In genomic region chr1:152458384-152459185, GRCh38 we compare ENCODE assay signal across 8 cellular contexts. TPM values are rescaled to one million over a fixed set of nuclear protein-coding genes. Genes with fewer than 3 reads are reported as not detected.
DNase-seq lines count a peak whose midpoint lies in the region; ATAC-seq and TF ChIP-seq lines count a peak whose summit lies in the region.

No MANE protein-coding gene starts in this region.

- no peaks in the 10 kb centered on the region for H3K36me3 ChIP-seq in RWPE2 (ENCODE audit: low read depth)
- H3K36me3 ChIP-seq in ovary = no peaks in the 10 kb centered on the region
- no peaks in the 10 kb centered on the region for H3K36me3 ChIP-seq in thoracic aorta

- H3K4me3 ChIP-seq in RWPE2 (ENCODE audit: severe bottlenecking) = no peak overlapping the region
- no peak overlapping the region for H3K4me3 ChIP-seq in ovary
- no peak overlapping the region for H3K4me3 ChIP-seq in thoracic aorta

- no peaks in the 10 kb centered on the region for H3K4me1 ChIP-seq in RWPE2 (ENCODE audit: insufficient read depth, poor library complexity, severe bottlenecking)
- H3K4me1 ChIP-seq in foreskin keratinocyte = no peaks in the 10 kb centered on the region
- no peaks in the 10 kb centered on the region for H3K4me1 ChIP-seq in ovary (ENCODE audit: insufficient read depth)
- H3K4me1 ChIP-seq in thoracic aorta (ENCODE audit: control insufficient read depth in 1 of 2, low read depth in 2 of 2) = peaks cover 0 to 12% of the 10 kb centered on the region in 2 donors

- H3K9me3 ChIP-seq in RWPE2 (ENCODE audit: severe bottlenecking) = no peaks in the 10 kb centered on the region
- no peaks in the 10 kb centered on the region for H3K9me3 ChIP-seq in ovary
- no peaks in the 10 kb centered on the region for H3K9me3 ChIP-seq in thoracic aorta

- no peak overlapping the region for H3K27ac Mint-ChIP-seq in activated T-helper 1 cell treated with anti-CD3 and anti-CD28 coated beads, Interleukin-12 subunit alpha, Interleukin-12 subunit beta, Interleukin-2, Interleukin-4 antibody, amounts not matched to agents 30 ng/mL and 10 ng/mL and 1 ng/mL, durations not matched to agents 14 hours and 24 hours and 36 hours

- H3K36me3 Mint-ChIP-seq in activated T-helper 1 cell treated with anti-CD3 and anti-CD28 coated beads, Interleukin-12 subunit alpha, Interleukin-12 subunit beta, Interleukin-2, Interleukin-4 antibody, amounts not matched to agents 30 ng/mL and 10 ng/mL and 1 ng/mL, durations not matched to agents 14 hours and 24 hours and 36 hours (ENCODE audit: low read depth) = no peaks in the 10 kb centered on the region

- TF ChIP-seq CTCF in RWPE2 (IDR thresholded peaks at IDR 0.05; ENCODE audit: poor library complexity, severe bottlenecking) (peak; percentile 92), foreskin keratinocyte (conservative IDR thresholded peaks at IDR 0.05) (peak; percentile 95), ovary (IDR thresholded peaks at IDR 0.05) (peak in 2 of 3 donors; percentile 52 to 63), thoracic aorta (IDR thresholded peaks at IDR 0.05) (peak; percentile 83)

- H3K4me1 Mint-ChIP-seq in activated T-helper 1 cell treated with anti-CD3 and anti-CD28 coated beads, Interleukin-12 subunit alpha, Interleukin-12 subunit beta, Interleukin-2, Interleukin-4 antibody, amounts not matched to agents 30 ng/mL and 10 ng/mL and 1 ng/mL, durations not matched to agents 14 hours and 24 hours and 36 hours (ENCODE audit: low read depth) = peaks cover 32% of the 10 kb centered on the region

- no peaks in the 10 kb centered on the region for H3K9me3 Mint-ChIP-seq in activated T-helper 1 cell treated with anti-CD3 and anti-CD28 coated beads, Interleukin-12 subunit alpha, Interleukin-12 subunit beta, Interleukin-2, Interleukin-4 antibody, amounts not matched to agents 30 ng/mL and 10 ng/mL and 1 ng/mL, durations not matched to agents 14 hours and 24 hours and 36 hours

- H3K27me3 ChIP-seq in RWPE2 (ENCODE audit: insufficient read depth, poor library complexity, severe bottlenecking) (no peaks in the 10 kb centered on the region), foreskin keratinocyte (no peaks in the 10 kb centered on the region), ovary (no peaks in the 10 kb centered on the region), thoracic aorta (replicated peaks; ENCODE audit: insufficient read depth) (no peaks in the 10 kb centered on the region)

- TF ChIP-seq POLR2A in ovary (IDR thresholded peaks at IDR 0.05) = no peak

- TF ChIP-seq EP300 in Ishikawa (IDR thresholded peaks at IDR 0.05; ENCODE audit: borderline replicate concordance) = no peak
- no peak for TF ChIP-seq EP300 in ovary (IDR thresholded peaks at IDR 0.05)

- H3K4me3 Mint-ChIP-seq in activated T-helper 1 cell treated with anti-CD3 and anti-CD28 coated beads, Interleukin-12 subunit alpha, Interleukin-12 subunit beta, Interleukin-2, Interleukin-4 antibody, amounts not matched to agents 30 ng/mL and 10 ng/mL and 1 ng/mL, durations not matched to agents 14 hours and 24 hours and 36 hours = no peak overlapping the region

- H3K27ac ChIP-seq in RWPE2 (ENCODE audit: poor library complexity, severe bottlenecking) (no peak overlapping the region), foreskin keratinocyte (no peak overlapping the region), ovary (no peak overlapping the region), thoracic aorta (no peak overlapping the region)

- whole genome bisulfite sequencing in ovary, 3 donors = 25 to 31% (median 31%) methylated on average over 11 of the region's 11 CpGs

- intact Hi-C loops in activated T-helper 1 cell treated with anti-CD3 and anti-CD28 coated beads, Interleukin-12 subunit alpha, Interleukin-12 subunit beta, Interleukin-2, Interleukin-4 antibody, amounts not matched to agents 30 ng/mL and 10 ng/mL and 1 ng/mL, durations not matched to agents 14 hours and 24 hours and 36 hours (cut with micrococcal nuclease) = loop anchor here (1.0 to 2.0 kb wide), 7 partner anchors 17 to 406 kb away; no protein-coding TSS in a partner anchor
- intact Hi-C loops in ovary (cut with DNase I) = loop anchor here in 3 of 4 donors (5.0 kb wide), 1 partner anchor 406 kb away; no protein-coding TSS in a partner anchor

- peaks cover 14% of the 10 kb centered on the region for H3K27me3 Mint-ChIP-seq in activated T-helper 1 cell treated with anti-CD3 and anti-CD28 coated beads, Interleukin-12 subunit alpha, Interleukin-12 subunit beta, Interleukin-2, Interleukin-4 antibody, amounts not matched to agents 30 ng/mL and 10 ng/mL and 1 ng/mL, durations not matched to agents 14 hours and 24 hours and 36 hours (ENCODE audit: insufficient read depth)

- DNase-seq in GM03348 (ENCODE audit: low spot score) (peak; percentile 84), RWPE2 (ENCODE audit: low spot score) (no peak), foreskin keratinocyte (peak in 1 of 2 donors; percentile 64), ovary (peak; percentile 29 to 70 (median 66)), thoracic aorta (ENCODE audit: low spot score) (peak; percentile 43)
- DNase-seq in activated T-helper 1 cell treated with anti-CD3 and anti-CD28 coated beads, Interleukin-12 subunit alpha, Interleukin-12 subunit beta, Interleukin-2, Interleukin-4 antibody, amounts not matched to agents 30 ng/mL and 10 ng/mL and 1 ng/mL, durations not matched to agents 14 hours and 24 hours and 36 hours (ENCODE audit: low spot score) = peak; percentile 65

- ATAC-seq in RWPE2 (ENCODE audit: low read depth) (peak; percentile 68), foreskin keratinocyte (peak; percentile 21), thoracic aorta (ENCODE audit: insufficient number of reproducible peaks, low FRiP score, low read depth) (peak; percentile 92), HG02678 (IDR thresholded peaks at IDR 0.05; ENCODE audit: unreplicated experiment) (no peak)

- TF ChIP-seq RAD21 in Ishikawa (IDR thresholded peaks at IDR 0.05; ENCODE audit: low read depth) = peak; percentile 86

TF ChIP-seq in Ishikawa, 13 proteins besides CTCF, POLR2A, EP300 and RAD21:
- TF ChIP-seq FOXM1 (IDR thresholded peaks at IDR 0.05; ENCODE audit: borderline replicate concordance, low read depth) (no peak), CREB1 (IDR thresholded peaks at IDR 0.05; ENCODE audit: low read depth) (no peak), TEAD4 (IDR thresholded peaks at IDR 0.05) (no peak), TCF12 (IDR thresholded peaks at IDR 0.05; ENCODE audit: low read depth) (no peak), YY1 (IDR thresholded peaks at IDR 0.05; ENCODE audit: low read depth) (peak; percentile 47; the same call in 1 of the 2 replicates), REST (IDR thresholded peaks at IDR 0.05; ENCODE audit: low read depth) (no peak), TAF1 (IDR thresholded peaks at IDR 0.05; ENCODE audit: low read depth) (no peak), ZBTB7A (IDR thresholded peaks at IDR 0.05; ENCODE audit: low read depth) (no peak)

RNA-seq across cellular contexts. Expression of gene CRNN, which starts 44.5 kb away (rescaled TPM):
- total RNA-seq in activated T-helper 1 cell treated with anti-CD3 and anti-CD28 coated beads, Interleukin-12 subunit alpha, Interleukin-12 subunit beta, Interleukin-2, Interleukin-4 antibody, amounts not matched to agents 30 ng/mL and 10 ng/mL and 1 ng/mL, durations not matched to agents 14 hours and 24 hours and 36 hours = not detected in 2 replicates
- total RNA-seq in foreskin keratinocyte (not detected in 2 replicates), ovary (under 1 TPM in 1 of 7 donors, not detected in 6; 0.46 TPM), thoracic aorta (not detected)
- polyA plus RNA-seq in foreskin keratinocyte (not detected in 2 replicates), ovary (not detected)

RNA-seq across cellular contexts. Expression of gene LCE5A, which starts 52.0 kb away (rescaled TPM):
- not detected in 2 replicates for total RNA-seq in activated T-helper 1 cell treated with anti-CD3 and anti-CD28 coated beads, Interleukin-12 subunit alpha, Interleukin-12 subunit beta, Interleukin-2, Interleukin-4 antibody, amounts not matched to agents 30 ng/mL and 10 ng/mL and 1 ng/mL, durations not matched to agents 14 hours and 24 hours and 36 hours
- total RNA-seq in foreskin keratinocyte (not detected in 2 replicates), ovary (not detected), thoracic aorta (not detected)
- polyA plus RNA-seq in foreskin keratinocyte (not detected in 2 replicates), ovary (not detected)

RNA-seq across cellular contexts. Expression of gene CRCT1, which starts 55.7 kb away (rescaled TPM):
- total RNA-seq in activated T-helper 1 cell treated with anti-CD3 and anti-CD28 coated beads, Interleukin-12 subunit alpha, Interleukin-12 subunit beta, Interleukin-2, Interleukin-4 antibody, amounts not matched to agents 30 ng/mL and 10 ng/mL and 1 ng/mL, durations not matched to agents 14 hours and 24 hours and 36 hours = not detected in 2 replicates
- 1.7 and 3.5 TPM in 2 replicates for total RNA-seq in foreskin keratinocyte
- 2.6 and 5.6 TPM in 2 replicates for polyA plus RNA-seq in foreskin keratinocyte
- total RNA-seq in ovary = not detected
- not detected for polyA plus RNA-seq in ovary
- total RNA-seq in thoracic aorta = not detected
